ENCODE assay signal across 18 cellular contexts in genomic region chr20:62244644-62245108, GRCh38. TPM values are rescaled to one million over a fixed set of nuclear protein-coding genes. Genes with fewer than 3 reads are reported as not detected.
DNase-seq lines count a peak whose midpoint lies in the region; ATAC-seq and TF ChIP-seq lines count a peak whose summit lies in the region.
"Had no signal": no experiment of that assay in that cellular context is flagged by ENCODE, and none has a peak within 500 bp of the region (broad histone marks: within the 10 kb centered on the region; RNA-seq: fewer than 3 reads in every experiment).

No MANE protein-coding gene starts in this region.

- DNase-seq in Right ventricle myocardium inferior (ENCODE audit: missing footprints) = peak; percentile 39
- no peak for DNase-seq in cardiac septum (ENCODE audit: low spot score)
- DNase-seq in body of pancreas = peak; percentile 92 to 96 (median 95)
- DNase-seq in naive thymus-derived CD8-positive, alpha-beta T cell = no peak
- no peak for DNase-seq in stimulated activated naive CD4-positive, alpha-beta T cell treated with Interleukin-2 at 50 U/mL for 16 hours (lab: John Stamatoyannopoulos, UW)
- DNase-seq in PC-9 = no peak
- no peak for DNase-seq in sciatic nerve (ENCODE audit: low spot score)
- DNase-seq: activated CD4-positive, alpha-beta T cell treated with anti-CD3 and anti-CD28 coated beads, Interleukin-2, amount 50 U/mL, for 1 hour; Caco-2; erythroblast; glutamatergic neuron; islet precursor cell; posterior cingulate gyrus; SIG-M5; T-helper 9 cell had no signal

- no TSS peak for BruUV-seq in PC-9 (replicated peaks; lab: Mats Ljungman, UMichigan)

- H3K27ac Mint-ChIP-seq in naive thymus-derived CD8-positive, alpha-beta T cell = peak overlapping the region in 7 of 10 donors; percentile 14 to 77 (median 71)

- H3K4me1 Mint-ChIP-seq in naive thymus-derived CD8-positive, alpha-beta T cell = peaks cover 18 to 75% (median 57%) of the 10 kb centered on the region in 4 donors

- no peak for TF ChIP-seq CTCF in body of pancreas (IDR thresholded peaks at IDR 0.05)
- TF ChIP-seq CTCF in PC-9 (conservative IDR thresholded peaks at IDR 0.05) = no peak

- peak in 2 of 3 donors; percentile 31 to 43 for TF ChIP-seq POLR2A in body of pancreas (IDR thresholded peaks at IDR 0.05)

- CTCF ChIA-PET in PC-9 (lab: Charles Lee) = no interaction called here

- H2AFZ ChIP-seq in PC-9 = no peak overlapping the region

- H3K9me2 ChIP-seq in PC-9 (ENCODE audit: insufficient read depth) = no peaks in the 10 kb centered on the region

- intact Hi-C loops in Right ventricle myocardium inferior (cut with DNase I) (no loop called here), cardiac septum (cut with DNase I) (no loop called here), body of pancreas (cut with DNase I) (loop anchor here (10.0 kb wide), 1 partner anchor 50 kb away; no protein-coding TSS in a partner anchor), PC-9 (cut with micrococcal nuclease; ENCODE audit: unreplicated experiment) (no loop called here), sciatic nerve (cut with DNase I) (no loop called here)

- peaks cover 99% of the 10 kb centered on the region for H3K79me2 ChIP-seq in PC-9 (ENCODE audit: low read depth)

- H3K4me1 ChIP-seq in body of pancreas = peaks cover 89% of the 10 kb centered on the region
- peaks cover 18% of the 10 kb centered on the region for H3K4me1 ChIP-seq in PC-9 (replicated peaks; ENCODE audit: insufficient read depth)

- ATAC-seq in Right ventricle myocardium inferior = no peak
- ATAC-seq in body of pancreas = peak; percentile 90
- peak in 1 of 2 donors; percentile 53 for ATAC-seq in naive thymus-derived CD8-positive, alpha-beta T cell
- ATAC-seq in sciatic nerve = no peak
- ATAC-seq in HG03432 (IDR thresholded peaks at IDR 0.05; ENCODE audit: unreplicated experiment) = no peak

- H3K9me3 ChIP-seq in body of pancreas = no peaks in the 10 kb centered on the region
- H3K9me3 ChIP-seq in PC-9 (ENCODE audit: insufficient read depth, low read depth) = no peaks in the 10 kb centered on the region
- H3K9me3 ChIP-seq: Caco-2 had no signal

- H3K27ac ChIP-seq in body of pancreas (peak overlapping the region; percentile 84 to 93 (median 90)), PC-9 (no peak overlapping the region)

- H3K27me3 ChIP-seq in body of pancreas (no peaks in the 10 kb centered on the region), PC-9 (ENCODE audit: insufficient read depth, low read depth) (no peaks in the 10 kb centered on the region)

- peak overlapping the region in 4 of 10 donors; percentile 11 to 41 (median 22) for H3K4me3 Mint-ChIP-seq in naive thymus-derived CD8-positive, alpha-beta T cell

- peaks cover 98% of the 10 kb centered on the region for H4K20me1 ChIP-seq in PC-9 (ENCODE audit: insufficient read depth)

- POLR2A ChIA-PET in naive thymus-derived CD8-positive, alpha-beta T cell (lab: Charles Lee) = interaction anchor here (0.7 kb wide), 1 partner anchor 174 kb away, joined by 4 read pairs; no protein-coding TSS in a partner anchor
- POLR2A ChIA-PET in PC-9 (lab: Charles Lee; ENCODE audit: unreplicated experiment) = no interaction called here

- WGBS in body of pancreas, 2 donors = 17 to 18% methylated on average over 14 to 17 of the region's 17 CpGs

- peaks cover 10% of the 10 kb centered on the region for H3F3A ChIP-seq in PC-9 (ENCODE audit: insufficient read depth, low read depth)

- peaks cover 0 to 24% (median 0%) of the 10 kb centered on the region in 3 donors for H3K36me3 Mint-ChIP-seq in naive thymus-derived CD8-positive, alpha-beta T cell

- no peak overlapping the region for H3K4me3 ChIP-seq in body of pancreas
- H3K4me3 ChIP-seq in PC-9 = no peak overlapping the region

- H3K4me2 ChIP-seq in PC-9 = no peak overlapping the region

- H3K9me3 Mint-ChIP-seq in naive thymus-derived CD8-positive, alpha-beta T cell = no peaks in the 10 kb centered on the region

- H3K27me3 Mint-ChIP-seq in naive thymus-derived CD8-positive, alpha-beta T cell = no peaks in the 10 kb centered on the region

- no peaks in the 10 kb centered on the region for H3K36me3 ChIP-seq in body of pancreas (replicated peaks in 1 of 2; ENCODE audit: insufficient read depth in 1 of 2, low read depth in 2 of 2)
- H3K36me3 ChIP-seq in PC-9 (ENCODE audit: low read depth) = peaks cover 27% of the 10 kb centered on the region

RNA-seq across cellular contexts. Expression of gene OSBPL2, which starts 6.4 kb away (rescaled TPM):
- total RNA-seq in Right ventricle myocardium inferior (59.5 TPM), cardiac septum (55.1 TPM), body of pancreas (10 to 100 TPM; 54.5 to 71.9 TPM), PC-9 (2021) (84.8 and 90.7 TPM in 2 replicates), sciatic nerve (53.3 TPM)
- 10 to 100 TPM; 65.8 to 74.5 TPM for total RNA-seq in naive thymus-derived CD8-positive, alpha-beta T cell
- polyA plus RNA-seq in naive thymus-derived CD8-positive, alpha-beta T cell = 10 to 100 TPM; 15.4 to 22.1 (median 15.9) TPM

RNA-seq across cellular contexts. Expression of gene HRH3, which starts 24.6 kb away (rescaled TPM):
- total RNA-seq in Right ventricle myocardium inferior (not detected), cardiac septum (not detected), body of pancreas (under 1 TPM in 1 of 2 donors, not detected in 1; 0.33 TPM), PC-9 (2021) (not detected in 2 replicates), sciatic nerve (not detected)
- total RNA-seq in naive thymus-derived CD8-positive, alpha-beta T cell = not detected
- polyA plus RNA-seq in naive thymus-derived CD8-positive, alpha-beta T cell = not detected
- total RNA-seq: Caco-2, LHCN-M2 had no signal
- polyA plus RNA-seq: AG04450 had no signal

RNA-seq across cellular contexts. Expression of gene ADRM1, which starts 58.1 kb away (rescaled TPM):
- 73.9 TPM for total RNA-seq in Right ventricle myocardium inferior
- total RNA-seq in cardiac septum = 79.9 TPM
- 100 to 1,000 TPM in 1 of 2 donors, 10 to 100 TPM in 1; 79.9 to 104 TPM for total RNA-seq in body of pancreas
- 10 to 100 TPM; 61.1 to 64.0 TPM for total RNA-seq in naive thymus-derived CD8-positive, alpha-beta T cell
- 10 to 100 TPM; 66.2 to 93.9 (median 68.9) TPM for polyA plus RNA-seq in naive thymus-derived CD8-positive, alpha-beta T cell
- total RNA-seq in PC-9 (2021) = 172 and 173 TPM in 2 replicates
- total RNA-seq in sciatic nerve = 47.5 TPM

Comparison
In these comparisons a context has a peak if more than half of its experiments do, and no peak if none do; other contexts are left out.
1. DNase-seq: peak in Right ventricle myocardium inferior (single experiment) and body of pancreas (4 of 4); none in cardiac septum (single experiment), naive thymus-derived CD8-positive, alpha-beta T cell (0 of 10), stimulated activated naive CD4-positive, alpha-beta T cell treated with Interleukin-2 at 50 U/mL for 16 hours (single experiment), PC-9 (0 of 2) and sciatic nerve (single experiment).